Comparison of ENCODE assay signal across 29 cellular contexts in the genomic region with DNA sequence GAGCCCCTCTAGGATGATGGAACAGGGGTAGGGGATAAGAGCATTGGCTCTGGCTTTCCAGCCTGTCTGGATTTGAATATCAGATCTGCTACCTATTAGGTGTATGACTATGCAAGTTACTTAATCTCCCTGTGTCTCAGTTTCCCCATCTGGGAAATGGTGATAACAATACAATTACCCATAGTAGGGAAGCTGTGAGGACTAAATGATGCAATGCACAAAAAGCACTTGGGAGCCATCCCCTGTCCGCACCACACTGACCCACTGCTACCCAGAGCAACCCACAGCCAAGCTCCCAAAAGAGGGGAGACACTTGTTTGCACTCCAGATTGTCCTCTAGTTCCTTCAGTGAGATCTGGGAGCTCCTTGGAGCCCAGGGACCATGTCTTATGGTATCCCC.
"Had no signal": no experiment of that assay in that cellular context is flagged by ENCODE, and none has a peak within 500 bp of the region (broad histone marks: within the 10 kb centered on the region; RNA-seq: fewer than 3 reads in every experiment).

No MANE protein-coding gene starts in this region.

- H3K36me3 Mint-ChIP-seq: stimulated activated effector memory CD8-positive, alpha-beta T cell treated with anti-CD3 and anti-CD28 coated beads, Interleukin-12 subunit alpha, Interleukin-12 subunit beta, amount 100 ng/mL, for 72 hours; stimulated activated memory B cell treated with anti-CD40 and anti-IgM and Interleukin-4, amounts not matched to agents 10 μg/mL and 1 μg/mL and 100 μg/mL, for 72 hours; stimulated activated naive B cell treated with anti-CD40 and anti-IgM and Interleukin-4, amounts not matched to agents 10 μg/mL and 1 μg/mL and 100 μg/mL, for 72 hours had no signal

- H3K4me1 ChIP-seq: suprapubic skin, testis, tibial artery, tibial nerve, upper lobe of left lung, upper lobe of right lung, uterus had no signal

- H3K27ac Mint-ChIP-seq: stimulated activated effector memory CD8-positive, alpha-beta T cell treated with anti-CD3 and anti-CD28 coated beads, Interleukin-12 subunit alpha, Interleukin-12 subunit beta, amount 100 ng/mL, for 72 hours; stimulated activated memory B cell treated with anti-CD40 and anti-IgM and Interleukin-4, amounts not matched to agents 10 μg/mL and 1 μg/mL and 100 μg/mL, for 72 hours; stimulated activated naive B cell treated with anti-CD40 and anti-IgM and Interleukin-4, amounts not matched to agents 10 μg/mL and 1 μg/mL and 100 μg/mL, for 72 hours; stimulated activated naive CD8-positive, alpha-beta T cell treated with anti-CD3 and anti-CD28 coated beads, Interleukin-15, amount 100 ng/mL, for 72 hours; stimulated activated naive CD8-positive, alpha-beta T cell treated with anti-CD3 and anti-CD28 coated beads, Interleukin-15, Interleukin-2, amounts not matched to agents 100 ng/mL and 50 ng/mL, for 24 hours; type B pancreatic cell had no signal

- H3K9me3 ChIP-seq: stomach, suprapubic skin, testis, thoracic aorta, thyroid gland, tibial artery, transverse colon, upper lobe of left lung, upper lobe of right lung, uterus, vagina had no signal

- H3K4me3 Mint-ChIP-seq: stimulated activated effector memory CD8-positive, alpha-beta T cell treated with anti-CD3 and anti-CD28 coated beads, Interleukin-12 subunit alpha, Interleukin-12 subunit beta, amount 100 ng/mL, for 72 hours; stimulated activated memory B cell treated with anti-CD40 and anti-IgM and Interleukin-4, amounts not matched to agents 10 μg/mL and 1 μg/mL and 100 μg/mL, for 72 hours; stimulated activated naive B cell treated with anti-CD40 and anti-IgM and Interleukin-4, amounts not matched to agents 10 μg/mL and 1 μg/mL and 100 μg/mL, for 72 hours; stimulated activated naive CD8-positive, alpha-beta T cell treated with anti-CD3 and anti-CD28 coated beads, Interleukin-15, amount 100 ng/mL, for 72 hours; stimulated activated naive CD8-positive, alpha-beta T cell treated with anti-CD3 and anti-CD28 coated beads, Interleukin-15, Interleukin-2, amounts not matched to agents 100 ng/mL and 50 ng/mL, for 24 hours; type B pancreatic cell had no signal

- H3K27me3 ChIP-seq: stomach, suprapubic skin, testis, thyroid gland, tibial nerve, transverse colon, upper lobe of left lung, upper lobe of right lung, uterus, vagina had no signal

- H3K36me3 ChIP-seq: thoracic aorta, thyroid gland, tibial nerve, transverse colon, upper lobe of left lung, upper lobe of right lung, uterus, vagina had no signal

- H3K27me3 Mint-ChIP-seq: type B pancreatic cell had no signal

- FAIRE-seq: urothelium cell line had no signal

- H3K4me1 Mint-ChIP-seq: stimulated activated effector memory CD8-positive, alpha-beta T cell treated with anti-CD3 and anti-CD28 coated beads, Interleukin-12 subunit alpha, Interleukin-12 subunit beta, amount 100 ng/mL, for 72 hours; stimulated activated memory B cell treated with anti-CD40 and anti-IgM and Interleukin-4, amounts not matched to agents 10 μg/mL and 1 μg/mL and 100 μg/mL, for 72 hours; stimulated activated naive B cell treated with anti-CD40 and anti-IgM and Interleukin-4, amounts not matched to agents 10 μg/mL and 1 μg/mL and 100 μg/mL, for 72 hours; stimulated activated naive CD8-positive, alpha-beta T cell treated with anti-CD3 and anti-CD28 coated beads, Interleukin-15, amount 100 ng/mL, for 72 hours had no signal

- H3K4me3 ChIP-seq: stomach, suprapubic skin, testis, thoracic aorta, thyroid gland, tibial artery, tibial nerve, transverse colon, upper lobe of left lung, upper lobe of right lung, uterus, vagina had no signal

- H3K27ac ChIP-seq: suprapubic skin, testis, thoracic aorta, thyroid gland, tibial artery, tibial nerve, upper lobe of left lung, upper lobe of right lung, uterus, vagina had no signal

- ATAC-seq: stimulated activated effector memory CD8-positive, alpha-beta T cell treated with anti-CD3 and anti-CD28 coated beads, Interleukin-12 subunit alpha, Interleukin-12 subunit beta, amount 100 ng/mL, for 72 hours; stimulated activated memory B cell treated with anti-CD40 and anti-IgM and Interleukin-4, amounts not matched to agents 10 μg/mL and 1 μg/mL and 100 μg/mL, for 72 hours; stimulated activated naive B cell treated with anti-CD40 and anti-IgM and Interleukin-4, amounts not matched to agents 10 μg/mL and 1 μg/mL and 100 μg/mL, for 72 hours; stimulated activated naive CD8-positive, alpha-beta T cell treated with anti-CD3 and anti-CD28 coated beads, Interleukin-15, amount 100 ng/mL, for 72 hours; stimulated activated naive CD8-positive, alpha-beta T cell treated with anti-CD3 and anti-CD28 coated beads, Interleukin-15, Interleukin-2, amounts not matched to agents 100 U/mL and 50 U/mL, for 24 hours; upper lobe of right lung had no signal

- DNase-seq: stimulated activated CD4-positive, alpha-beta T cell treated with anti-CD3 and anti-CD28 coated beads, Interleukin-2, amount 100 ng/mL, for 48 hours; stimulated activated CD4-positive, alpha-beta T cell treated with anti-CD3 and anti-CD28 coated beads, Interleukin-4, amount 100 ng/mL, for 1 hour; stimulated activated CD4-positive, alpha-beta T cell treated with anti-CD3 and anti-CD28 coated beads, Interleukin-4, amount 100 ng/mL, for 24 hours; stimulated activated CD4-positive, alpha-beta T cell treated with anti-CD3 and anti-CD28 coated beads, Interleukin-4, amount 100 ng/mL, for 4 hours; stimulated activated CD8-positive, alpha-beta memory T cell treated with anti-CD3 and anti-CD28 coated beads, Interleukin-4, amount 100 ng/mL, for 48 hours; stimulated activated naive B cell treated with anti-CD40 and anti-IgM and Interleukin-4, amounts not matched to agents 10 μg/mL and 1 μg/mL and 100 μg/mL, for 72 hours; stimulated activated naive CD4-positive, alpha-beta T cell; stimulated activated naive CD4-positive, alpha-beta T cell treated with Interleukin-2 at 50 U/mL for 16 hours; stimulated activated naive CD8-positive, alpha-beta T cell treated with anti-CD3 and anti-CD28 coated beads, Interleukin-15, amount 100 ng/mL, for 72 hours; stimulated activated naive CD8-positive, alpha-beta T cell treated with anti-CD3 and anti-CD28 coated beads, Interleukin-15, Interleukin-2, amounts not matched to agents 100 U/mL and 50 U/mL, for 24 hours; stomach; substantia nigra; testis; thyroid gland; tibial artery; transverse colon; trophoblast cell; upper lobe of left lung; upper lobe of right lung; uterus had no signal

- H3K9me3 Mint-ChIP-seq: stimulated activated effector memory CD8-positive, alpha-beta T cell treated with anti-CD3 and anti-CD28 coated beads, Interleukin-12 subunit alpha, Interleukin-12 subunit beta, amount 100 ng/mL, for 72 hours; stimulated activated memory B cell treated with anti-CD40 and anti-IgM and Interleukin-4, amounts not matched to agents 10 μg/mL and 1 μg/mL and 100 μg/mL, for 72 hours; stimulated activated naive B cell treated with anti-CD40 and anti-IgM and Interleukin-4, amounts not matched to agents 10 μg/mL and 1 μg/mL and 100 μg/mL, for 72 hours; stimulated activated naive CD8-positive, alpha-beta T cell treated with anti-CD3 and anti-CD28 coated beads, Interleukin-15, amount 100 ng/mL, for 72 hours; stimulated activated naive CD8-positive, alpha-beta T cell treated with anti-CD3 and anti-CD28 coated beads, Interleukin-15, Interleukin-2, amounts not matched to agents 100 ng/mL and 50 ng/mL, for 24 hours; type B pancreatic cell had no signal
